In the genomic region with DNA sequence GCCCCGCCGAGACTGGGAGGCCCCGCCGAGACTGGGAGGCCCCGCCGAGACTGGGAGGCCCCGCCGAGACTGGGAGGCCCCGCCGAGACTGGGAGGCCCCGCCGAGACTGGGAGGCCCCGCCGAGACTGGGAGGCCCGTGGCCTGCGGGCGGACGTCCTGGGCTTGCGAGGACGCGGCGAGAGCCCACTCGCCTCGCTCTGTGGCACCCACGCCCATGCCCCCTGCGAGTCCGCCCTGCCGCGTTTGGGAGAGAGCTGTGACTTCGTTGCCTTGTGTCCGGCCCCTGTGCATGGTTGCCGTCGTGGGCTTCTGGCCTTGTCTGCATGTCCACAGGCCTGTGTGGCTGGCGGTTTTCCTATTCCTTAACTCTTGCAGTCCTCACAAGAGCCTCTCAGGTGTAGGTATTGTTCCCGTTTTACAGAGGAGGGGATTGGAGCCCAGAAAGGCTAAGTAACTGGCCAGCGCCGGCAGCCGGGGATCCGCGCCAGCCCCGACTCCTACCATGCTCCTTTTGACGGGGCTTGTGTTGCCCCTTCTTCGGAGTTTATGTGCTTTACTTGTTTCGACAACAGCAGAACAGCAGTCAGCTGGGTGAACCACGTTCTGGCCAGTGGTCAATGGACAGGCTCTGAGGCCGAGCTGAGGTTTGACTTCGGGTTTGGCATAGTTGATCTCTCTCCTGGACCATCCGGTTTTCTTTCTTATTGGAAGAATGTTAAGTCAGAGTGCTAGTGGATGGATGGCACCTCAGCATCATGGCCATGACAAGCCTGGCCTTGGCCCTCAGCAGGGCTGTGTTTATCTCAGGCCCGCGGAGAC, we compare ENCODE assay signal across 8 cellular contexts. TPM values are rescaled to one million over a fixed set of nuclear protein-coding genes. Genes with fewer than 3 reads are reported as not detected.
A peak's percentile ranks its signal among the peaks of the same experiment; 100 is the strongest.
DNase-seq lines count a peak whose midpoint lies in the region; ATAC-seq, FAIRE-seq and TF ChIP-seq lines count a peak whose summit lies in the region.

No MANE protein-coding gene starts in this region.

- H3K27me3 ChIP-seq in subcutaneous abdominal adipose tissue (ENCODE audit: control insufficient read depth in 5 of 5, insufficient read depth in 4 of 5, low read length in 5 of 5), result peaks cover 0 to 5% (median 2%) of the 10 kb centered on the region in 5 donors

- H3K27me3 Mint-ChIP-seq in T-helper 2 cell treated with Interferon-gamma antibody and Interleukin-4, amounts not matched to agents 5 μg/mL and 100 μg/mL, for 36 hours (ENCODE audit: low read depth), result peaks cover 5% of the 10 kb centered on the region
- peaks cover 12% of the 10 kb centered on the region for H3K27me3 Mint-ChIP-seq in activated naive CD8-positive, alpha-beta T cell treated with anti-CD3 and anti-CD28 coated beads for 36 hours

- peak overlapping the region; percentile 87 to 98 (median 94) for H3K4me3 ChIP-seq in subcutaneous abdominal adipose tissue (ENCODE audit: low read depth in 1 of 5, low read length in 5 of 5)

- H3K36me3 Mint-ChIP-seq in T-helper 2 cell treated with Interferon-gamma antibody and Interleukin-4, amounts not matched to agents 5 μg/mL and 100 μg/mL, for 36 hours (ENCODE audit: low read depth), result peaks cover 9% of the 10 kb centered on the region
- H3K36me3 Mint-ChIP-seq in activated naive CD8-positive, alpha-beta T cell treated with anti-CD3 and anti-CD28 coated beads for 36 hours, result peaks cover 24% of the 10 kb centered on the region

- DNase-seq in T-helper 2 cell treated with Interferon-gamma antibody and Interleukin-4, amounts not matched to agents 5 μg/mL and 100 μg/mL, for 36 hours (ENCODE audit: low spot score), result no peak
- DNase-seq in T-helper 2 cell, result no peak
- no peak for DNase-seq in activated naive CD8-positive, alpha-beta T cell treated with anti-CD3 and anti-CD28 coated beads for 36 hours
- DNase-seq in iris pigment epithelial cell (ENCODE audit: low read depth), result peak; percentile 21
- no peak for DNase-seq in H54 (ENCODE audit: insufficient read length, low spot score)

- H3K27ac Mint-ChIP-seq in T-helper 2 cell treated with Interferon-gamma antibody and Interleukin-4, amounts not matched to agents 5 μg/mL and 100 μg/mL, for 36 hours, result peak overlapping the region; percentile 88
- H3K27ac Mint-ChIP-seq in activated naive CD8-positive, alpha-beta T cell treated with anti-CD3 and anti-CD28 coated beads for 36 hours, result peak overlapping the region; percentile 86

- peak overlapping the region; percentile 43 to 100 (median 98) for H3K9ac ChIP-seq in subcutaneous abdominal adipose tissue (ENCODE audit: low read length in 5 of 5)

- peak overlapping the region; percentile 67 for H3K27ac ChIP-seq in subcutaneous abdominal adipose tissue (ENCODE audit: low read depth, low read length)

- H3K9me3 ChIP-seq in subcutaneous abdominal adipose tissue (ENCODE audit: control insufficient read depth in 5 of 5, low read length in 5 of 5), result no peaks in the 10 kb centered on the region

- peak overlapping the region; percentile 94 for H3K4me3 Mint-ChIP-seq in T-helper 2 cell treated with Interferon-gamma antibody and Interleukin-4, amounts not matched to agents 5 μg/mL and 100 μg/mL, for 36 hours
- peak overlapping the region; percentile 93 for H3K4me3 Mint-ChIP-seq in activated naive CD8-positive, alpha-beta T cell treated with anti-CD3 and anti-CD28 coated beads for 36 hours

- peaks cover 16 to 50% (median 41%) of the 10 kb centered on the region in 5 donors for H3K4me1 ChIP-seq in subcutaneous abdominal adipose tissue (ENCODE audit: control insufficient read depth in 5 of 5, insufficient read depth in 5 of 5, low read length in 5 of 5)

- no peak for TF ChIP-seq POLR2A in H54 (IDR thresholded peaks at IDR 0.05; ENCODE audit: low read depth, low read length)

- H3K36me3 ChIP-seq in subcutaneous abdominal adipose tissue (ENCODE audit: control insufficient read depth in 5 of 5, insufficient read depth in 5 of 5, low read length in 5 of 5), result peaks cover 0 to 7% (median 4%) of the 10 kb centered on the region in 5 donors

- H3K9me3 Mint-ChIP-seq in T-helper 2 cell treated with Interferon-gamma antibody and Interleukin-4, amounts not matched to agents 5 μg/mL and 100 μg/mL, for 36 hours, result no peaks in the 10 kb centered on the region
- no peaks in the 10 kb centered on the region for H3K9me3 Mint-ChIP-seq in activated naive CD8-positive, alpha-beta T cell treated with anti-CD3 and anti-CD28 coated beads for 36 hours

- FAIRE-seq in H54 (lab: Jason Lieb, UNC), result no peak

- H3K4me1 Mint-ChIP-seq in T-helper 2 cell treated with Interferon-gamma antibody and Interleukin-4, amounts not matched to agents 5 μg/mL and 100 μg/mL, for 36 hours (ENCODE audit: low read depth), result peaks cover 36% of the 10 kb centered on the region
- peaks cover 48% of the 10 kb centered on the region for H3K4me1 Mint-ChIP-seq in activated naive CD8-positive, alpha-beta T cell treated with anti-CD3 and anti-CD28 coated beads for 36 hours

- ATAC-seq in GM18502 (IDR thresholded peaks at IDR 0.05; ENCODE audit: poor library complexity, unreplicated experiment), result no peak
- no peak for ATAC-seq in GM21529 (IDR thresholded peaks at IDR 0.05; ENCODE audit: unreplicated experiment)

RNA-seq across cellular contexts. Expression of a gene that starts 0.7 kb away (rescaled TPM):
- 10 to 100 TPM; 42.3 to 44.3 TPM for total RNA-seq in activated naive CD8-positive, alpha-beta T cell treated with anti-CD3 and anti-CD28 coated beads for 36 hours

RNA-seq across cellular contexts. Expression of a gene that starts 16.2 kb away (rescaled TPM):
- total RNA-seq in activated naive CD8-positive, alpha-beta T cell treated with anti-CD3 and anti-CD28 coated beads for 36 hours, result 10 to 100 TPM in 1 of 2 experiments, 1 to 10 TPM in 1; 9.8 to 11.5 TPM

RNA-seq across cellular contexts. Expression of a gene that starts 16.5 kb away (rescaled TPM):
- total RNA-seq in activated naive CD8-positive, alpha-beta T cell treated with anti-CD3 and anti-CD28 coated beads for 36 hours, result 1 to 10 TPM; 1.2 to 1.3 TPM

RNA-seq across cellular contexts. Expression of a gene that starts 38.7 kb away (rescaled TPM):
- 10 to 100 TPM; 60.6 to 61.2 TPM for total RNA-seq in activated naive CD8-positive, alpha-beta T cell treated with anti-CD3 and anti-CD28 coated beads for 36 hours

RNA-seq across cellular contexts. Expression of a gene that starts 39.7 kb away (rescaled TPM):
- 1 to 10 TPM; 1.4 to 2.2 TPM for total RNA-seq in activated naive CD8-positive, alpha-beta T cell treated with anti-CD3 and anti-CD28 coated beads for 36 hours
